In the genomic region with DNA sequence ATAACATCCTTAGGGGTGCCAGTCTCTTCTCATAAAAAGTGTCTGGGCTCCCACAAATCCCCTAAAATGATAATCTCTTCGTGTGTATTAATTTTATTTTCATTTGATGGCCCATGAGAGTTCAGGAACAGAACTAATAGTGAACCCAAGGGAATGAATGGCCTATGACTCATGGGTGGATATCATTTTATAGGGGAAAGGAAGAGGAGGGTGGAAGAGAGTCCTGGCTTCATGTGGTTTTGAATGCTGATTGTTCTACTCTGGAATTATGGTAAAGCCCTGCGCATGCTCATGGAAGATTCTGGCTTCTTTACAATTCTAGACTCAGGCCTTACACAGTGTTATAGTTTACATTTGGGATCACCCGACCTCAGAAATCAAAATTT, we compare ENCODE assay signal across 1 cellular context.
TF ChIP-seq lines count a peak whose summit lies in the region.

No MANE protein-coding gene starts in this region.

TF ChIP-seq in SK-N-SH, 30 proteins besides CTCF, POLR2A, EP300 and RAD21 (continued from another document):
- TF ChIP-seq MXI1 (IDR thresholded peaks at IDR 0.05; ENCODE audit: low read depth, low read length) (no peak), GABPA (IDR thresholded peaks at IDR 0.05; ENCODE audit: low read depth) (no peak), RCOR1 (IDR thresholded peaks at IDR 0.05; ENCODE audit: low read length) (no peak), EZH2phosphoT487 (IDR thresholded peaks at IDR 0.05; ENCODE audit: borderline replicate concordance, low read depth) (no peak), NRF1 (IDR thresholded peaks at IDR 0.05; ENCODE audit: low read depth, low read length) (peak; percentile 78), CHD2 (IDR thresholded peaks at IDR 0.05; ENCODE audit: low read length, partially characterized antibody) (no peak), SIN3A (IDR thresholded peaks at IDR 0.05; ENCODE audit: borderline replicate concordance, low read depth, low read length) (no peak), TCF12 (IDR thresholded peaks at IDR 0.05) (peak; percentile 56; the same call in 1 of the 2 replicates), TEAD4 (IDR thresholded peaks at IDR 0.05; ENCODE audit: borderline replicate concordance, insufficient read depth) (0 out of 2 replicates have a peak, but pooled peaks have one; percentile 20)
- TF ChIP-seq, protein P1, sequence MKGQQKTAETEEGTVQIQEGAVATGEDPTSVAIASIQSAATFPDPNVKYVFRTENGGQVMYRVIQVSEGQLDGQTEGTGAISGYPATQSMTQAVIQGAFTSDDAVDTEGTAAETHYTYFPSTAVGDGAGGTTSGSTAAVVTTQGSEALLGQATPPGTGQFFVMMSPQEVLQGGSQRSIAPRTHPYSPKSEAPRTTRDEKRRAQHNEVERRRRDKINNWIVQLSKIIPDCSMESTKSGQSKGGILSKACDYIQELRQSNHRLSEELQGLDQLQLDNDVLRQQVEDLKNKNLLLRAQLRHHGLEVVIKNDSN (IDR thresholded peaks at IDR 0.05; ENCODE audit: borderline replicate concordance, low read depth): no peak
- TF ChIP-seq, protein P2, sequence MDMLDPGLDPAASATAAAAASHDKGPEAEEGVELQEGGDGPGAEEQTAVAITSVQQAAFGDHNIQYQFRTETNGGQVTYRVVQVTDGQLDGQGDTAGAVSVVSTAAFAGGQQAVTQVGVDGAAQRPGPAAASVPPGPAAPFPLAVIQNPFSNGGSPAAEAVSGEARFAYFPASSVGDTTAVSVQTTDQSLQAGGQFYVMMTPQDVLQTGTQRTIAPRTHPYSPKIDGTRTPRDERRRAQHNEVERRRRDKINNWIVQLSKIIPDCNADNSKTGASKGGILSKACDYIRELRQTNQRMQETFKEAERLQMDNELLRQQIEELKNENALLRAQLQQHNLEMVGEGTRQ (IDR thresholded peaks at IDR 0.05; ENCODE audit: borderline replicate concordance, low read depth, low read length): no peak
- TF ChIP-seq, protein P3, sequence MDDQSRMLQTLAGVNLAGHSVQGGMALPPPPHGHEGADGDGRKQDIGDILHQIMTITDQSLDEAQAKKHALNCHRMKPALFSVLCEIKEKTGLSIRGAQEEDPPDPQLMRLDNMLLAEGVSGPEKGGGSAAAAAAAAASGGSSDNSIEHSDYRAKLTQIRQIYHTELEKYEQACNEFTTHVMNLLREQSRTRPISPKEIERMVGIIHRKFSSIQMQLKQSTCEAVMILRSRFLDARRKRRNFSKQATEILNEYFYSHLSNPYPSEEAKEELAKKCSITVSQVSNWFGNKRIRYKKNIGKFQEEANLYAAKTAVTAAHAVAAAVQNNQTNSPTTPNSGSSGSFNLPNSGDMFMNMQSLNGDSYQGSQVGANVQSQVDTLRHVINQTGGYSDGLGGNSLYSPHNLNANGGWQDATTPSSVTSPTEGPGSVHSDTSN (IDR thresholded peaks at IDR 0.05): peak; percentile 26; the same call in 1 of the 2 replicates
